In genomic region chr7:149125864-149126661, GRCh38 we compare ENCODE assay signal across 8 cellular contexts. TPM values are rescaled to one million over a fixed set of nuclear protein-coding genes. Genes with fewer than 3 reads are reported as not detected.
DNase-seq lines count a peak whose midpoint lies in the region; ATAC-seq and TF ChIP-seq lines count a peak whose summit lies in the region.

ZNF425 (minus strand) TSS chr7:149126324; CDS start chr7:149126213, 111 bp downstream.

- peak within 1 kb of the TSS; percentile 93 for H3K27ac Mint-ChIP-seq in central memory CD8-positive, alpha-beta T cell (ENCODE audit: low read depth)

- no peaks in the 10 kb centered on the region for H3K36me3 ChIP-seq in kidney epithelial cell (ENCODE audit: control insufficient read depth, insufficient read depth, low read length)

- no peaks in the 10 kb centered on the region for H3K27me3 ChIP-seq in kidney epithelial cell (ENCODE audit: control insufficient read depth, insufficient read depth, low read length)

- DNase-seq in AG10803 (ENCODE audit: low read depth) (peak; percentile 89), NCI-H2227 treated with DMSO at 0.1 percent for 48 hours (lab: John Stamatoyannopoulos, UW) (peak; percentile 91), kidney epithelial cell (ENCODE audit: low read depth) (peak; percentile 56)
- peak; percentile 89 for DNase-seq in activated CD4-positive, CD25-positive, alpha-beta regulatory T cell treated with anti-CD3 and anti-CD28 coated beads, Interleukin-2, amount 50 U/mL, for 16 hours (ENCODE audit: low read depth, low spot score)
- DNase-seq in central memory CD8-positive, alpha-beta T cell (ENCODE audit: low spot score in 2 of 2): peak; percentile 85 to 92
- peak; percentile 85 to 92 for DNase-seq in stimulated activated CD4-positive, alpha-beta T cell treated with anti-CD3 and anti-CD28 coated beads, Interleukin-15, amount 100 ng/mL, for 48 hours (ENCODE audit: low read depth in 2 of 2)

- H3K36me3 Mint-ChIP-seq in central memory CD8-positive, alpha-beta T cell (ENCODE audit: insufficient read depth): peaks cover 22% of the 10 kb centered on the region

- H3K4me3 ChIP-seq in AG10803 (ENCODE audit: low read length) (peak within 1 kb of the TSS; percentile 99), kidney epithelial cell (ENCODE audit: low read depth, low read length) (peak within 1 kb of the TSS; percentile 58)

- H3K4me3 Mint-ChIP-seq in central memory CD8-positive, alpha-beta T cell: peak within 1 kb of the TSS; percentile 93

- H3K27me3 Mint-ChIP-seq in central memory CD8-positive, alpha-beta T cell: no peaks in the 10 kb centered on the region

- peaks cover 5% of the 10 kb centered on the region for H3K9me3 Mint-ChIP-seq in central memory CD8-positive, alpha-beta T cell

- peaks cover 29% of the 10 kb centered on the region for H3K4me1 Mint-ChIP-seq in central memory CD8-positive, alpha-beta T cell

- ATAC-seq in GM19023 (IDR thresholded peaks at IDR 0.05; ENCODE audit: unreplicated experiment) (peak; percentile 83), HG03196 (IDR thresholded peaks at IDR 0.05; ENCODE audit: unreplicated experiment) (peak; percentile 86)
- ATAC-seq in central memory CD8-positive, alpha-beta T cell (replicated peaks; ENCODE audit: extremely low read depth, poor library complexity, severe bottlenecking): peak; percentile 87

- peak; percentile 67 for TF ChIP-seq CTCF in AG10803 (conservative IDR thresholded peaks at IDR 0.05; ENCODE audit: low read length)
- TF ChIP-seq CTCF in kidney epithelial cell (IDR thresholded peaks at IDR 0.05; ENCODE audit: insufficient read depth, low read length, poor library complexity, severe bottlenecking): peak; percentile 73

RNA-seq across cellular contexts. Expression of gene ZNF425, which starts in this region (rescaled TPM):
- total RNA-seq in kidney epithelial cell: 3.9 and 5.0 TPM in 2 replicates

Comparison
In these comparisons a context has a peak if more than half of its experiments do, and no peak if none do; other contexts are left out.
1. Peak in every context shown above with its lines: DNase-seq, ATAC-seq and H3K4me3 ChIP-seq.